Comparison of ENCODE assay signal across 26 cellular contexts in genomic region chr5:154269414-154269813, GRCh38.
"Had no signal": no experiment of that assay in that cellular context is flagged by ENCODE, and none has a peak within 500 bp of the region (broad histone marks: within the 10 kb centered on the region; RNA-seq: fewer than 3 reads in every experiment).

No MANE protein-coding gene starts in this region.

- H3K27ac Mint-ChIP-seq: activated CD4-positive, alpha-beta memory T cell treated with anti-CD3 and anti-CD28 coated beads for 36 hours; activated CD4-positive, alpha-beta T cell treated with anti-CD3 and anti-CD28 coated beads for 36 hours; activated CD4-positive, alpha-beta T cell treated with anti-CD3 and anti-CD28 coated beads, Interleukin-2, amount 10 ng/mL, durations not matched to agents 24 days and 14 days; activated CD8-positive, alpha-beta T cell treated with anti-CD3 and anti-CD28 coated beads, Interleukin-2, amount 10 ng/mL, durations not matched to agents 7 days and 5 days; activated naive CD8-positive, alpha-beta T cell; activated T-helper 17 cell treated with anti-CD3 and anti-CD28 coated beads, Interleukin-2, amount 50 U/mL, for 72 hours; endodermal cell had no signal

- H3K9me3 Mint-ChIP-seq: activated CD4-positive, alpha-beta memory T cell treated with anti-CD3 and anti-CD28 coated beads for 36 hours; activated CD4-positive, alpha-beta T cell treated with anti-CD3 and anti-CD28 coated beads, Interleukin-2, amount 10 ng/mL, durations not matched to agents 24 days and 14 days; activated T-cell treated with anti-CD3 and anti-CD28 coated beads, Interleukin-2, amount 50 U/mL, for 4 hours; activated T-helper 17 cell treated with anti-CD3 and anti-CD28 coated beads, Interleukin-2, amount 50 U/mL, for 72 hours; endodermal cell had no signal

- H3K27me3 Mint-ChIP-seq: activated CD4-positive, alpha-beta memory T cell treated with anti-CD3 and anti-CD28 coated beads for 36 hours; activated CD4-positive, alpha-beta T cell treated with anti-CD3 and anti-CD28 coated beads for 36 hours; activated CD4-positive, alpha-beta T cell treated with anti-CD3 and anti-CD28 coated beads, Interleukin-2, amount 10 ng/mL, durations not matched to agents 24 days and 14 days; activated naive CD8-positive, alpha-beta T cell; activated T-helper 17 cell treated with anti-CD3 and anti-CD28 coated beads, Interleukin-2, amount 50 U/mL, for 72 hours had no signal

- ATAC-seq: activated CD4-positive, alpha-beta T cell treated with anti-CD3 and anti-CD28 coated beads for 36 hours; activated CD8-positive, alpha-beta T cell treated with anti-CD3 and anti-CD28 coated beads, Interleukin-2, amount 10 ng/mL, durations not matched to agents 7 days and 5 days; activated T-cell treated with anti-CD3 and anti-CD28 coated beads, Interleukin-2, amount 50 U/mL, for 4 hours; activated T-helper 17 cell treated with anti-CD3 and anti-CD28 coated beads, Interleukin-2, amount 50 U/mL, for 72 hours; esophagus mucosa; foreskin keratinocyte; gastrocnemius medialis; heart left ventricle had no signal

- DNase-seq: activated CD4-positive, alpha-beta memory T cell treated with anti-CD3 and anti-CD28 coated beads for 36 hours; activated CD4-positive, alpha-beta T cell treated with anti-CD3 and anti-CD28 coated beads for 36 hours; activated CD4-positive, alpha-beta T cell treated with anti-CD3 and anti-CD28 coated beads, Interleukin-2, amount 10 ng/mL, durations not matched to agents 24 days and 14 days; activated CD4-positive, CD25-positive, alpha-beta regulatory T cell; activated CD4-positive, CD25-positive, alpha-beta regulatory T cell treated with anti-CD3 and anti-CD28 coated beads, Interleukin-2, amount 50 U/mL, for 72 hours; activated CD8-positive, alpha-beta T cell treated with anti-CD3 and anti-CD28 coated beads, Interleukin-2, amount 10 ng/mL, durations not matched to agents 7 days and 5 days; activated effector memory CD4-positive, alpha-beta T cell treated with Interleukin-2 at 50 U/mL for 16 hours; activated gamma-delta T cell treated with Interleukin-2 at 50 U/mL for 16 hours; activated naive CD4-positive, alpha-beta T cell treated with anti-CD3 and anti-CD28 coated beads, Interleukin-2, amount 50 U/mL, for 16 hours; activated naive CD4-positive, alpha-beta T cell treated with Interleukin-2 at 50 U/mL for 16 hours; activated T-cell treated with anti-CD3 and anti-CD28 coated beads, Interleukin-2, amount 50 U/mL, for 4 hours; amniotic stem cell; anterior cingulate cortex; brain microvascular endothelial cell; caudate nucleus; colonic mucosa; effector CD8-positive, alpha-beta T cell; foreskin keratinocyte; gastrocnemius medialis; glutamatergic neuron; heart left ventricle; T-helper 2 cell had no signal

- H3K4me3 Mint-ChIP-seq: activated CD4-positive, alpha-beta memory T cell treated with anti-CD3 and anti-CD28 coated beads for 36 hours; activated CD4-positive, alpha-beta T cell treated with anti-CD3 and anti-CD28 coated beads for 36 hours; activated CD4-positive, alpha-beta T cell treated with anti-CD3 and anti-CD28 coated beads, Interleukin-2, amount 10 ng/mL, durations not matched to agents 24 days and 14 days; activated CD8-positive, alpha-beta T cell treated with anti-CD3 and anti-CD28 coated beads, Interleukin-2, amount 10 ng/mL, durations not matched to agents 7 days and 5 days; activated naive CD8-positive, alpha-beta T cell; activated T-cell treated with anti-CD3 and anti-CD28 coated beads, Interleukin-2, amount 50 U/mL, for 4 hours; activated T-helper 17 cell treated with anti-CD3 and anti-CD28 coated beads, Interleukin-2, amount 50 U/mL, for 72 hours; endodermal cell had no signal
